ENCODE assay signal across 2 cellular contexts in the genomic region with DNA sequence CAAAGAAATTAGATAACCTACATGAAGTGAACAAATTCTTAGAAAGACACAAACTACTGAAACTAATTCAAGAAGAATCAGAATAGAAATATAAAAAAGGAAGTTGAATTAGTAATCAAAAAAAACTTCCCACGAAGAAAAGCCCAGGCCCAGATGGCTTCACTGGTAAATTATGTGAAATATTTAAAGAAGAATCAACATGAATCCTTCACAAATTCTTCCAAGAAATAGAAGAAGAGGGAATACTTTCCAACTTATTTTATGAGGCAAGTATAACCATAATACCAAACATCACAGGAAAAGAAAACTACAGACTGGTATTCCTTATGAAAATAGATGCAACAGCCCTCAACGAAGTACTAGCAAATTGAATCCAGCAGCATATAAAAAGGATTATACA.
TF ChIP-seq lines count a peak whose summit lies in the region.

No MANE protein-coding gene starts in this region.

TF ChIP-seq in IMR-90, 13 proteins besides CTCF, POLR2A, EP300 and RAD21:
- TF ChIP-seq USF2 (IDR thresholded peaks at IDR 0.05; ENCODE audit: low read depth, low read length) (no peak), CHD1 (IDR thresholded peaks at IDR 0.05; ENCODE audit: low read depth, low read length) (no peak), MAZ (IDR thresholded peaks at IDR 0.05; ENCODE audit: borderline replicate concordance, low read depth, low read length) (no peak), CEBPB (IDR thresholded peaks at IDR 0.05; ENCODE audit: low read depth, low read length) (no peak), RCOR1 (IDR thresholded peaks at IDR 0.05; ENCODE audit: insufficient replicate concordance, low read length) (no peak), FOS (IDR thresholded peaks at IDR 0.05; ENCODE audit: low read depth, low read length) (no peak), NFE2L2 (IDR thresholded peaks at IDR 0.05; ENCODE audit: low read depth, low read length) (no peak), RFX5 (IDR thresholded peaks at IDR 0.05; ENCODE audit: low read depth, low read length) (no peak), BHLHE40 (IDR thresholded peaks at IDR 0.05; ENCODE audit: low read depth, low read length) (no peak), MAFK (IDR thresholded peaks at IDR 0.05; ENCODE audit: low read depth, low read length) (no peak)
- TF ChIP-seq, protein P1, sequence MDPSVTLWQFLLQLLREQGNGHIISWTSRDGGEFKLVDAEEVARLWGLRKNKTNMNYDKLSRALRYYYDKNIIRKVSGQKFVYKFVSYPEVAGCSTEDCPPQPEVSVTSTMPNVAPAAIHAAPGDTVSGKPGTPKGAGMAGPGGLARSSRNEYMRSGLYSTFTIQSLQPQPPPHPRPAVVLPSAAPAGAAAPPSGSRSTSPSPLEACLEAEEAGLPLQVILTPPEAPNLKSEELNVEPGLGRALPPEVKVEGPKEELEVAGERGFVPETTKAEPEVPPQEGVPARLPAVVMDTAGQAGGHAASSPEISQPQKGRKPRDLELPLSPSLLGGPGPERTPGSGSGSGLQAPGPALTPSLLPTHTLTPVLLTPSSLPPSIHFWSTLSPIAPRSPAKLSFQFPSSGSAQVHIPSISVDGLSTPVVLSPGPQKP (IDR thresholded peaks at IDR 0.05; ENCODE audit: borderline replicate concordance, low read depth, low read length), result no peak

TF ChIP-seq in HepG2, 621 proteins besides CTCF, POLR2A, EP300 and RAD21:
- TF ChIP-seq ZNF891 (CRISPR knock-in tag; IDR thresholded peaks at IDR 0.05) (no peak), ZNF598 (CRISPR knock-in tag; IDR thresholded peaks at IDR 0.05; ENCODE audit: borderline replicate concordance) (no peak), SOX6 (IDR thresholded peaks at IDR 0.05) (no peak), SOX6 (CRISPR knock-in tag; IDR thresholded peaks at IDR 0.05) (no peak), ZBTB42 (CRISPR knock-in tag; IDR thresholded peaks at IDR 0.05) (no peak), ZNF766 (CRISPR knock-in tag; IDR thresholded peaks at IDR 0.05; ENCODE audit: borderline replicate concordance) (no peak), MNT (IDR thresholded peaks at IDR 0.05) (no peak), CBX5 (CRISPR knock-in tag; IDR thresholded peaks at IDR 0.05; ENCODE audit: borderline replicate concordance) (no peak)
